In the genomic region with DNA sequence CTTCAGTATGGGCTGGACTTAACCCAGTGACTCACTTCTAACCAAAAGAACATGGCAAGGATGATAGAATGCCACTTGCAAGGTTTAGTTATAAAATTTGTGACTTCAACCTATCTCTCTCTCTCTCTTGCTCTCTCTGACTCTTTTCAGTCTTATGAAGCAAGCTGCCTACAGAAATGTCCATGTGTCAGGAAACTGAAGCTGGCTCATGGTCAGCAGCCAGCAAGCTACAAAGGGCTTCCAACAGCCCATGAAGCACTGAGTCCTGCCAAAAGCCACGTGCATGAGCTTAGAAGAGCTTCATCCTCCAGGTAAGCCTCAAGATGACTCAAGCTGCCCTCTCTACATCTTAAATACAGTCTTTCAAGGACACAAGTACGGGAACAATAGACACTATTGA, we compare ENCODE assay signal across 17 cellular contexts.
DNase-seq lines count a peak whose midpoint lies in the region; ATAC-seq, FAIRE-seq and TF ChIP-seq lines count a peak whose summit lies in the region.
"Had no signal": no experiment of that assay in that cellular context is flagged by ENCODE, and none has a peak within 500 bp of the region (broad histone marks: within the 10 kb centered on the region; RNA-seq: fewer than 3 reads in every experiment).

No MANE protein-coding gene starts in this region.

- no peak for TF ChIP-seq EP300 in esophagus muscularis mucosa (IDR thresholded peaks at IDR 0.05)

- 83% methylated on average over 2 of the region's 2 CpGs for WGBS in esophagus muscularis mucosa

- no peaks in the 10 kb centered on the region for H3K36me3 ChIP-seq in HCT116 (ENCODE audit: control insufficient read depth in 1 of 2, insufficient read depth in 2 of 2, low read length in 2 of 2)
- no peaks in the 10 kb centered on the region for H3K36me3 ChIP-seq in bronchial epithelial cell (ENCODE audit: control insufficient read depth, insufficient read depth, low read length)
- H3K36me3 ChIP-seq in esophagus muscularis mucosa: no peaks in the 10 kb centered on the region
- H3K36me3 ChIP-seq in effector memory CD4-positive, alpha-beta T cell (ENCODE audit: control insufficient read depth, insufficient read depth, low read length): no peaks in the 10 kb centered on the region

- no TSS peak for BruUV-seq in HCT116 (replicated peaks; lab: Mats Ljungman, UMichigan)

- no peak for ATAC-seq in HCT116

- no peaks in the 10 kb centered on the region for H3K79me2 ChIP-seq in HCT116 (ENCODE audit: insufficient read depth, low read length)

- no peak overlapping the region for H3K27ac ChIP-seq in HCT116 (ENCODE audit: low read depth, low read length)
- no peak overlapping the region for H3K27ac ChIP-seq in esophagus muscularis mucosa (replicated peaks in 1 of 4)
- no peak overlapping the region for H3K27ac ChIP-seq in effector memory CD4-positive, alpha-beta T cell (ENCODE audit: insufficient read depth, low read length, poor library complexity, severe bottlenecking)
- H3K27ac ChIP-seq: GM23248 had no signal

- H3K9ac ChIP-seq in HCT116 (ENCODE audit: low read length): no peak overlapping the region
- H3K9ac ChIP-seq: GM23248 had no signal

- H3K9me3 ChIP-seq in HCT116 (ENCODE audit: control insufficient read depth in 1 of 2, insufficient read depth in 1 of 2, low read depth in 1 of 2, low read length in 2 of 2): peaks cover 0 to 11% of the 10 kb centered on the region in 2 experiments; a peak in 2 of 4 replicates
- no peaks in the 10 kb centered on the region for H3K9me3 ChIP-seq in esophagus muscularis mucosa
- no peaks in the 10 kb centered on the region for H3K9me3 ChIP-seq in effector memory CD4-positive, alpha-beta T cell (ENCODE audit: control insufficient read depth, low read length)

- DNase-seq in HCT116 (ENCODE audit: low read depth, low spot score) (no peak), bronchial epithelial cell (ENCODE audit: low read depth) (no peak), esophagus muscularis mucosa (ENCODE audit: extremely low spot score) (peak; percentile 60), hippocampal formation (lab: John Stamatoyannopoulos, UW) (no peak)
- no peak for DNase-seq in effector memory CD4-positive, alpha-beta T cell
- DNase-seq in activated CD4-positive, alpha-beta T cell treated with anti-CD3 and anti-CD28 coated beads for 1 hour: no peak
- DNase-seq: Calu3; CD4-positive, alpha-beta memory T cell; COR-L47; DMS53; DMS79 treated with DMSO at 0.1 percent for 48 hours; GM23248; H7; HCEC 1CT had no signal

- RAD21 ChIA-PET in HCT116 (lab: Charles Lee; ENCODE audit: low non-redundant PET in 1 of 2, low total read pairs in 2 of 2, uncharacterized antibody in 2 of 2, unreplicated experiment in 2 of 2): no interaction called here

- no peaks in the 10 kb centered on the region for H3K4me1 ChIP-seq in HCT116 (ENCODE audit: control insufficient read depth in 1 of 2, insufficient read depth in 2 of 2, low read length in 2 of 2)
- H3K4me1 ChIP-seq in esophagus muscularis mucosa: no peaks in the 10 kb centered on the region
- no peaks in the 10 kb centered on the region for H3K4me1 ChIP-seq in effector memory CD4-positive, alpha-beta T cell (ENCODE audit: control insufficient read depth, insufficient read depth, low read length, poor library complexity, severe bottlenecking)

- intact Hi-C loops in HCT116 (cut with micrococcal nuclease): no loop called here
- intact Hi-C loops in esophagus muscularis mucosa (cut with DNase I): no loop called here

- TF ChIP-seq CTCF in HCT116 (IDR thresholded peaks at IDR 0.05 in 2 of 3, conservative IDR thresholded peaks at IDR 0.05 in 1 of 3; ENCODE audit: borderline replicate concordance in 1 of 3, insufficient read depth in 1 of 3, low read depth in 2 of 3, low read length in 2 of 3) (no peak), bronchial epithelial cell (IDR thresholded peaks at IDR 0.05; ENCODE audit: insufficient read depth, low read length, severe bottlenecking) (no peak), esophagus muscularis mucosa (IDR thresholded peaks at IDR 0.05) (no peak)

- no peak overlapping the region for H2AFZ ChIP-seq in HCT116 (ENCODE audit: low read depth, low read length, poor library complexity, severe bottlenecking)
- H2AFZ ChIP-seq: GM23248 had no signal

- no peak for TF ChIP-seq POLR2A in HCT116 (IDR thresholded peaks at IDR 0.05; ENCODE audit: borderline replicate concordance, extremely low read depth, insufficient read depth, insufficient read length)
- TF ChIP-seq POLR2A in esophagus muscularis mucosa (IDR thresholded peaks at IDR 0.05; ENCODE audit: low read depth): no peak

- H4K20me1 ChIP-seq in HCT116 (ENCODE audit: insufficient read depth): no peaks in the 10 kb centered on the region

- POLR2A ChIA-PET in HCT116 (lab: Charles Lee): no interaction called here

- CTCF ChIA-PET in HCT116 (lab: Charles Lee): no interaction called here

- no peak for TF ChIP-seq RAD21 in HCT116 (IDR thresholded peaks at IDR 0.05; ENCODE audit: low read depth)

- no peaks in the 10 kb centered on the region for H3K9me2 ChIP-seq in HCT116 (ENCODE audit: insufficient read depth)

- H3K27me3 ChIP-seq in HCT116 (ENCODE audit: insufficient read depth, low read length) (no peaks in the 10 kb centered on the region), bronchial epithelial cell (ENCODE audit: control insufficient read depth, insufficient read depth, low read length) (no peaks in the 10 kb centered on the region), esophagus muscularis mucosa (peaks cover 0 to 3% (median 0%) of the 10 kb centered on the region in 4 donors)
- H3K27me3 ChIP-seq in effector memory CD4-positive, alpha-beta T cell (replicated peaks; ENCODE audit: control insufficient read depth, insufficient read depth, low read length, poor library complexity, severe bottlenecking): no peaks in the 10 kb centered on the region

- no peak overlapping the region for H3K4me3 ChIP-seq in HCT116 (replicated peaks in 1 of 2; ENCODE audit: low read depth in 1 of 2, low read length in 2 of 2)
- no peak overlapping the region for H3K4me3 ChIP-seq in bronchial epithelial cell (ENCODE audit: low read depth, low read length)
- no peak overlapping the region for H3K4me3 ChIP-seq in esophagus muscularis mucosa
- no peak overlapping the region for H3K4me3 ChIP-seq in effector memory CD4-positive, alpha-beta T cell (ENCODE audit: insufficient read depth, low read depth, low read length, poor library complexity, severe bottlenecking)
- H3K4me3 ChIP-seq: GM23248 had no signal

- FAIRE-seq in bronchial epithelial cell (lab: Jason Lieb, UNC): peak; percentile 79
- FAIRE-seq: G401.6, GM12892, H1 had no signal

- no peak overlapping the region for H3K4me2 ChIP-seq in HCT116 (ENCODE audit: low read length)

TF ChIP-seq in HCT116, 20 proteins besides CTCF, POLR2A, EP300 and RAD21:
- TF ChIP-seq FOSL1 (IDR thresholded peaks at IDR 0.05; ENCODE audit: low read depth) (no peak), TCF7L2 (IDR thresholded peaks at IDR 0.05; ENCODE audit: borderline replicate concordance, extremely low read depth, insufficient read depth, insufficient read length) (peak; percentile 42)
- TF ChIP-seq, protein P1, sequence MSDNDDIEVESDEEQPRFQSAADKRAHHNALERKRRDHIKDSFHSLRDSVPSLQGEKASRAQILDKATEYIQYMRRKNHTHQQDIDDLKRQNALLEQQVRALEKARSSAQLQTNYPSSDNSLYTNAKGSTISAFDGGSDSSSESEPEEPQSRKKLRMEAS (IDR thresholded peaks at IDR 0.05): no peak
TF ChIP-seq in HCT116: peak in this region for 1.
